16 cellular contexts compared by ENCODE assay signal in genomic region chr16:84087461-84088151, GRCh38. TPM values are rescaled to one million over a fixed set of nuclear protein-coding genes. Genes with fewer than 3 reads are reported as not detected.
DNase-seq lines count a peak whose midpoint lies in the region; ATAC-seq and TF ChIP-seq lines count a peak whose summit lies in the region.
"Had no signal": no experiment of that assay in that cellular context is flagged by ENCODE, and none has a peak within 500 bp of the region (broad histone marks: within the 10 kb centered on the region; RNA-seq: fewer than 3 reads in every experiment).

No MANE protein-coding gene starts in this region.

- ATAC-seq in T-cell (replicated peaks in 1 of 4): no peak
- ATAC-seq in HG02588 (IDR thresholded peaks at IDR 0.05; ENCODE audit: unreplicated experiment): no peak

- no peak for TF ChIP-seq CTCF in foreskin fibroblast (IDR thresholded peaks at IDR 0.05; ENCODE audit: low read depth, low read length)

- POLR2A ChIA-PET in CD8-positive, alpha-beta memory T cell (lab: Charles Lee): no interaction called here
- POLR2A ChIA-PET in T-cell (lab: Charles Lee): interaction anchor here in 1 of 2 donors (0.5 kb wide), 1 partner anchor 421 kb away, joined by 16 read pairs; no protein-coding TSS in a partner anchor

- no peak for DNase-seq in CD8-positive, alpha-beta memory T cell
- DNase-seq in Jurkat, Clone E6-1 (ENCODE audit: low read depth, low spot score): peak; percentile 80
- no peak for DNase-seq in T-cell
- DNase-seq in stimulated activated CD8-positive, alpha-beta memory T cell treated with anti-CD3 and anti-CD28 coated beads, Interleukin-4, amount 100 ng/mL, for 48 hours: no peak
- no peak for DNase-seq in foreskin fibroblast
- DNase-seq: effector CD8-positive, alpha-beta T cell; NCI-H1436; NCI-H69; sigmoid colon; substantia nigra had no signal

- H3K27me3 Mint-ChIP-seq in CD8-positive, alpha-beta memory T cell: no peaks in the 10 kb centered on the region
- no peaks in the 10 kb centered on the region for H3K27me3 Mint-ChIP-seq in T-cell
- no peaks in the 10 kb centered on the region for H3K27me3 Mint-ChIP-seq in dendritic cell treated with granulocyte-macrophage colony-stimulating factor and Interleukin-4, amounts not matched to agents 40 ng/mL and 50 ng/mL, for 4 days

- H3K9me3 Mint-ChIP-seq in CD8-positive, alpha-beta memory T cell: no peaks in the 10 kb centered on the region
- no peaks in the 10 kb centered on the region for H3K9me3 Mint-ChIP-seq in T-cell
- no peaks in the 10 kb centered on the region for H3K9me3 Mint-ChIP-seq in dendritic cell treated with granulocyte-macrophage colony-stimulating factor and Interleukin-4, amounts not matched to agents 40 ng/mL and 50 ng/mL, for 4 days

- H3K4me1 Mint-ChIP-seq in CD8-positive, alpha-beta memory T cell: peaks cover 27 to 42% (median 37%) of the 10 kb centered on the region in 3 donors
- peaks cover 39 to 52% (median 47%) of the 10 kb centered on the region in 3 donors for H3K4me1 Mint-ChIP-seq in T-cell
- H3K4me1 Mint-ChIP-seq in dendritic cell treated with granulocyte-macrophage colony-stimulating factor and Interleukin-4, amounts not matched to agents 40 ng/mL and 50 ng/mL, for 4 days (ENCODE audit: low read depth): peaks cover 62% of the 10 kb centered on the region

- H3K27me3 ChIP-seq in CD8-positive, alpha-beta memory T cell (ENCODE audit: insufficient read depth, low read length, poor library complexity, severe bottlenecking): no peaks in the 10 kb centered on the region
- H3K27me3 ChIP-seq: sigmoid colon had no signal

- peaks cover 22% of the 10 kb centered on the region for H3K4me1 ChIP-seq in CD8-positive, alpha-beta memory T cell (ENCODE audit: insufficient read depth, low read length)

- no peak overlapping the region for H3K4me3 ChIP-seq in CD8-positive, alpha-beta memory T cell (ENCODE audit: low read length)
- peak overlapping the region; percentile 43; the same call in 1 of the 2 replicates for H3K4me3 ChIP-seq in Jurkat, Clone E6-1 (ENCODE audit: low read length)
- no peak overlapping the region for H3K4me3 ChIP-seq in foreskin fibroblast (ENCODE audit: low read depth in 1 of 2, low read length in 2 of 2)
- H3K4me3 ChIP-seq: sigmoid colon had no signal

- peak overlapping the region in 6 of 8 donors; percentile 9 to 79 (median 68) for H3K27ac Mint-ChIP-seq in CD8-positive, alpha-beta memory T cell
- peak overlapping the region; percentile 17 to 40 for H3K27ac Mint-ChIP-seq in T-cell
- H3K27ac Mint-ChIP-seq in dendritic cell treated with granulocyte-macrophage colony-stimulating factor and Interleukin-4, amounts not matched to agents 40 ng/mL and 50 ng/mL, for 4 days: no peak overlapping the region

- peaks cover 4 to 87% (median 25%) of the 10 kb centered on the region in 3 donors for H3K36me3 Mint-ChIP-seq in CD8-positive, alpha-beta memory T cell
- H3K36me3 Mint-ChIP-seq in T-cell: peaks cover 51% of the 10 kb centered on the region
- H3K36me3 Mint-ChIP-seq in dendritic cell treated with granulocyte-macrophage colony-stimulating factor and Interleukin-4, amounts not matched to agents 40 ng/mL and 50 ng/mL, for 4 days (ENCODE audit: low read depth): peaks cover 91% of the 10 kb centered on the region

- H3K4me3 Mint-ChIP-seq in CD8-positive, alpha-beta memory T cell: no peak overlapping the region
- no peak overlapping the region for H3K4me3 Mint-ChIP-seq in T-cell
- H3K4me3 Mint-ChIP-seq in dendritic cell treated with granulocyte-macrophage colony-stimulating factor and Interleukin-4, amounts not matched to agents 40 ng/mL and 50 ng/mL, for 4 days: peak overlapping the region; percentile 11

- H3K27ac ChIP-seq in CD8-positive, alpha-beta memory T cell (ENCODE audit: low read depth, low read length): no peak overlapping the region
- H3K27ac ChIP-seq: sigmoid colon had no signal

- H3K9me3 ChIP-seq in CD8-positive, alpha-beta memory T cell (ENCODE audit: low read length): no peaks in the 10 kb centered on the region
- H3K9me3 ChIP-seq: sigmoid colon had no signal

- intact Hi-C loops in dendritic cell treated with granulocyte-macrophage colony-stimulating factor and Interleukin-4, amounts not matched to agents 40 ng/mL and 50 ng/mL, for 4 days (cut with micrococcal nuclease): no loop called here

- peaks cover 50% of the 10 kb centered on the region for H3K36me3 ChIP-seq in CD8-positive, alpha-beta memory T cell (ENCODE audit: insufficient read depth, low read length)

- CTCF ChIA-PET in CD8-positive, alpha-beta memory T cell (lab: Charles Lee): interaction anchor here (1.0 to 8.3 kb wide), 3 partner anchors 31 to 99 kb away, joined by 3 to 54 read pairs (median 6); partner anchors contain the start of gene TAF1C
- CTCF ChIA-PET in T-cell (lab: Charles Lee): interaction anchor here in 1 of 2 donors (0.7 to 8.0 kb wide), 3 partner anchors 10 to 100 kb away, joined by 4 to 67 read pairs (median 5); partner anchors contain the start of genes MBTPS1 and TAF1C

RNA-seq across cellular contexts. Expression of gene MBTPS1, which starts 29.1 kb away (rescaled TPM):
- total RNA-seq in CD8-positive, alpha-beta memory T cell: 10 to 100 TPM; 38.3 to 45.0 TPM
- polyA plus RNA-seq in CD8-positive, alpha-beta memory T cell: 64.7 TPM
- polyA plus RNA-seq in Jurkat, Clone E6-1 (2012; ENCODE audit: insufficient read depth, insufficient read length): 65.6 TPM
- 100 to 1,000 TPM; 122 to 142 (median 131) TPM for total RNA-seq in T-cell

RNA-seq across cellular contexts. Expression of gene SLC38A8, which starts 45.0 kb away (rescaled TPM):
- not detected for total RNA-seq in CD8-positive, alpha-beta memory T cell
- polyA plus RNA-seq in CD8-positive, alpha-beta memory T cell: not detected
- not detected for polyA plus RNA-seq in Jurkat, Clone E6-1 (2012; ENCODE audit: insufficient read depth, insufficient read length)
- not detected for total RNA-seq in T-cell
- total RNA-seq: activated CD8-positive, alpha-beta memory T cell treated with anti-CD3 and anti-CD28 coated beads for 36 hours; frontal cortex; H1; sigmoid colon had no signal
- polyA plus RNA-seq: keratinocyte, sigmoid colon had no signal

RNA-seq across cellular contexts. Expression of gene HSDL1, which starts 57.4 kb away (rescaled TPM):
- 10 to 100 TPM; 13.5 to 15.2 TPM for total RNA-seq in CD8-positive, alpha-beta memory T cell
- 7.0 TPM for polyA plus RNA-seq in CD8-positive, alpha-beta memory T cell
- polyA plus RNA-seq in Jurkat, Clone E6-1 (2012; ENCODE audit: insufficient read depth, insufficient read length): 57.0 TPM
- total RNA-seq in T-cell: 10 to 100 TPM; 11.9 to 23.5 (median 20.4) TPM

RNA-seq across cellular contexts. Expression of gene DNAAF1, which starts 57.5 kb away (rescaled TPM):
- total RNA-seq in CD8-positive, alpha-beta memory T cell: under 1 TPM in 1 of 2 experiments, not detected in 1; 0.31 TPM
- 1.5 TPM for polyA plus RNA-seq in CD8-positive, alpha-beta memory T cell
- not detected for polyA plus RNA-seq in Jurkat, Clone E6-1 (2012; ENCODE audit: insufficient read depth, insufficient read length)
- under 1 TPM in 2 of 5 donors, not detected in 3; 0.16 to 0.32 TPM for total RNA-seq in T-cell
